In the genomic region with DNA sequence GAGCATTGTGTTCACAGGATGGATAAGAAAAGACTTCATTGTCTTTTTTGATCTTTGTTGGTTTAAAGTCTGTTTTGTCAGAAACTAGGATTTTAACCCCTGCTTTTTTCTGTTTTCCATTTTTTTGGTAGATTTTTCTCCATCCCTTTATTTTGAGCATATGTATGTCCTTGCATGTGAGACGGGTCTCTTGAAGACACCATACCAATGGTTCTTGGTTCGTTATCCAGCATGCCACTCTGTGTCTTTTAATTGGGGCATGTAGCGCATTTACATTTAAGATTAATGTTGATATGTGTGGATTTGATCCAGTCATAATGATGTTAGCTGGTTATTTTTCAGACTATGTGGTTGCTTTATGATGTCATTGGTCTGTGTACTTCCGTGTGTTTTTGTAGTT, we compare ENCODE assay signal across 26 cellular contexts.
"Had no signal": no experiment of that assay in that cellular context is flagged by ENCODE, and none has a peak within 500 bp of the region (broad histone marks: within the 10 kb centered on the region; RNA-seq: fewer than 3 reads in every experiment).

No MANE protein-coding gene starts in this region.

- H3K4me3 ChIP-seq: colonic mucosa, esophagus squamous epithelium, gastrocnemius medialis, heart right ventricle, left lung, lower lobe of right lung, mucosa of descending colon had no signal

- H3K27me3 ChIP-seq: colonic mucosa, esophagus squamous epithelium, gastrocnemius medialis, heart right ventricle, left lung had no signal

- H3K36me3 ChIP-seq: colonic mucosa, esophagus squamous epithelium, gastrocnemius medialis, heart right ventricle, left lung, lower lobe of right lung had no signal

- H3K9me3 ChIP-seq: colonic mucosa, esophagus squamous epithelium, gastrocnemius medialis, lower lobe of right lung had no signal

- ATAC-seq: effector memory CD8-positive, alpha-beta T cell; esophagus mucosa; gastrocnemius medialis; heart right ventricle; left cardiac atrium; left lung; left ventricle myocardium superior; lower lobe of right lung; mucosa of descending colon had no signal

- H3K27ac ChIP-seq: colonic mucosa, epithelial cell of prostate, esophagus squamous epithelium, gastrocnemius medialis, heart right ventricle, left lung, lower lobe of right lung had no signal

- FAIRE-seq: endometrium, islet of Langerhans, keratinocyte had no signal

- DNase-seq: colonic mucosa; cortex of kidney; effector CD8-positive, alpha-beta T cell; effector memory CD8-positive, alpha-beta T cell; endodermal cell; erythroblast; esophagus squamous epithelium; foreskin fibroblast; foreskin melanocyte; gastrocnemius medialis; glutamatergic neuron; head of caudate nucleus; heart right ventricle; hippocampal formation; left cardiac atrium; left lung; left ventricle myocardium superior; lower lobe of right lung; mesenchymal stem cell; mucosa of descending colon; naive B cell had no signal

- H3K4me1 ChIP-seq: colonic mucosa, esophagus squamous epithelium, gastrocnemius medialis, heart right ventricle, left lung, lower lobe of right lung had no signal
